Comparison of ENCODE assay signal across 1 cellular context in the genomic region with DNA sequence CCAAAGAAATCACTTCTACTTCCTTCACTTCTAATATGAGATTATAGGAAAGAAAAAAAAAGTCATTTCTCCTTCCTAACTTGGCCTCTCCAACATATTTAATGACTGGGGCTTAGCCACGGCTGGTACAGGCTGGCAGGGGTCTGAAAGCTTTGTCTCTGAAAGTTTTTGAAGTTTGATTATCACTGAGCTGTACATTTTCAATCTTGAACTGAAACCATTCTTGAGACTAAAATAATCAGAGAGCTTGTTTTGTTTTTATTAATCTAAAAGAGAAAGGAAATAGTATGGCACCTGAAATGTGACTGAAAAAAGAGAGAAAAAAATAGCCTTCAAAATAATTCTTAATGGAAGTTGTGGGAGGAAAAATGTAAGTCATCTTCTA.
TF ChIP-seq lines count a peak whose summit lies in the region.

No MANE protein-coding gene starts in this region.

TF ChIP-seq in GM12878, 131 proteins besides CTCF, POLR2A, EP300 and RAD21 (continued from another document):
- TF ChIP-seq, protein P1, sequence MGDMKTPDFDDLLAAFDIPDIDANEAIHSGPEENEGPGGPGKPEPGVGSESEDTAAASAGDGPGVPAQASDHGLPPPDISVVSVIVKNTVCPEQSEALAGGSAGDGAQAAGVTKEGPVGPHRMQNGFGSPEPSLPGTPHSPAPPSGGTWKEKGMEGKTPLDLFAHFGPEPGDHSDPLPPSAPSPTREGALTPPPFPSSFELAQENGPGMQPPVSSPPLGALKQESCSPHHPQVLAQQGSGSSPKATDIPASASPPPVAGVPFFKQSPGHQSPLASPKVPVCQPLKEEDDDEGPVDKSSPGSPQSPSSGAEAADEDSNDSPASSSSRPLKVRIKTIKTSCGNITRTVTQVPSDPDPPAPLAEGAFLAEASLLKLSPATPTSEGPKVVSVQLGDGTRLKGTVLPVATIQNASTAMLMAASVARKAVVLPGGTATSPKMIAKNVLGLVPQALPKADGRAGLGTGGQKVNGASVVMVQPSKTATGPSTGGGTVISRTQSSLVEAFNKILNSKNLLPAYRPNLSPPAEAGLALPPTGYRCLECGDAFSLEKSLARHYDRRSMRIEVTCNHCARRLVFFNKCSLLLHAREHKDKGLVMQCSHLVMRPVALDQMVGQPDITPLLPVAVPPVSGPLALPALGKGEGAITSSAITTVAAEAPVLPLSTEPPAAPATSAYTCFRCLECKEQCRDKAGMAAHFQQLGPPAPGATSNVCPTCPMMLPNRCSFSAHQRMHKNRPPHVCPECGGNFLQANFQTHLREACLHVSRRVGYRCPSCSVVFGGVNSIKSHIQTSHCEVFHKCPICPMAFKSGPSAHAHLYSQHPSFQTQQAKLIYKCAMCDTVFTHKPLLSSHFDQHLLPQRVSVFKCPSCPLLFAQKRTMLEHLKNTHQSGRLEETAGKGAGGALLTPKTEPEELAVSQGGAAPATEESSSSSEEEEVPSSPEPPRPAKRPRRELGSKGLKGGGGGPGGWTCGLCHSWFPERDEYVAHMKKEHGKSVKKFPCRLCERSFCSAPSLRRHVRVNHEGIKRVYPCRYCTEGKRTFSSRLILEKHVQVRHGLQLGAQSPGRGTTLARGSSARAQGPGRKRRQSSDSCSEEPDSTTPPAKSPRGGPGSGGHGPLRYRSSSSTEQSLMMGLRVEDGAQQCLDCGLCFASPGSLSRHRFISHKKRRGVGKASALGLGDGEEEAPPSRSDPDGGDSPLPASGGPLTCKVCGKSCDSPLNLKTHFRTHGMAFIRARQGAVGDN (IDR thresholded peaks at IDR 0.05) = no peak
- TF ChIP-seq IKZF2 (IDR thresholded peaks at IDR 0.05) = no peak
- no peak for TF ChIP-seq ZNF592 (IDR thresholded peaks at IDR 0.05)
- no peak for TF ChIP-seq IKZF1 (conservative IDR thresholded peaks at IDR 0.05)
- no peak for TF ChIP-seq IRF5 (IDR thresholded peaks at IDR 0.05; ENCODE audit: borderline replicate concordance)
- TF ChIP-seq CBX5 (IDR thresholded peaks at IDR 0.05; ENCODE audit: low read depth) = no peak
- no peak for TF ChIP-seq SUZ12 (IDR thresholded peaks at IDR 0.05; ENCODE audit: unreplicated experiment)
- no peak for TF ChIP-seq REST (IDR thresholded peaks at IDR 0.05; ENCODE audit: low read depth, low read length)
- TF ChIP-seq, protein P2, sequence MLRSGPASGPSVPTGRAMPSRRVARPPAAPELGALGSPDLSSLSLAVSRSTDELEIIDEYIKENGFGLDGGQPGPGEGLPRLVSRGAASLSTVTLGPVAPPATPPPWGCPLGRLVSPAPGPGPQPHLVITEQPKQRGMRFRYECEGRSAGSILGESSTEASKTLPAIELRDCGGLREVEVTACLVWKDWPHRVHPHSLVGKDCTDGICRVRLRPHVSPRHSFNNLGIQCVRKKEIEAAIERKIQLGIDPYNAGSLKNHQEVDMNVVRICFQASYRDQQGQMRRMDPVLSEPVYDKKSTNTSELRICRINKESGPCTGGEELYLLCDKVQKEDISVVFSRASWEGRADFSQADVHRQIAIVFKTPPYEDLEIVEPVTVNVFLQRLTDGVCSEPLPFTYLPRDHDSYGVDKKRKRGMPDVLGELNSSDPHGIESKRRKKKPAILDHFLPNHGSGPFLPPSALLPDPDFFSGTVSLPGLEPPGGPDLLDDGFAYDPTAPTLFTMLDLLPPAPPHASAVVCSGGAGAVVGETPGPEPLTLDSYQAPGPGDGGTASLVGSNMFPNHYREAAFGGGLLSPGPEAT (IDR thresholded peaks at IDR 0.05; ENCODE audit: low read depth) = no peak
- TF ChIP-seq, protein P3, sequence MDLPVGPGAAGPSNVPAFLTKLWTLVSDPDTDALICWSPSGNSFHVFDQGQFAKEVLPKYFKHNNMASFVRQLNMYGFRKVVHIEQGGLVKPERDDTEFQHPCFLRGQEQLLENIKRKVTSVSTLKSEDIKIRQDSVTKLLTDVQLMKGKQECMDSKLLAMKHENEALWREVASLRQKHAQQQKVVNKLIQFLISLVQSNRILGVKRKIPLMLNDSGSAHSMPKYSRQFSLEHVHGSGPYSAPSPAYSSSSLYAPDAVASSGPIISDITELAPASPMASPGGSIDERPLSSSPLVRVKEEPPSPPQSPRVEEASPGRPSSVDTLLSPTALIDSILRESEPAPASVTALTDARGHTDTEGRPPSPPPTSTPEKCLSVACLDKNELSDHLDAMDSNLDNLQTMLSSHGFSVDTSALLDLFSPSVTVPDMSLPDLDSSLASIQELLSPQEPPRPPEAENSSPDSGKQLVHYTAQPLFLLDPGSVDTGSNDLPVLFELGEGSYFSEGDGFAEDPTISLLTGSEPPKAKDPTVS (IDR thresholded peaks at IDR 0.05; ENCODE audit: low read depth, low read length) = no peak
- no peak for TF ChIP-seq MTA2 (IDR thresholded peaks at IDR 0.05; ENCODE audit: low read depth)
- TF ChIP-seq NFYA (IDR thresholded peaks at IDR 0.05; ENCODE audit: borderline replicate concordance, low read depth, low read length) = no peak
- TF ChIP-seq SIN3A (IDR thresholded peaks at IDR 0.05; ENCODE audit: low read depth, low read length) = no peak
TF ChIP-seq in GM12878: peak in this region for 0.
